1 cellular context compared by ENCODE assay signal in genomic region chr16:1984347-1985225, GRCh38.
A peak's percentile ranks its signal among the peaks of the same experiment; 100 is the strongest.
TF ChIP-seq lines count a peak whose summit lies in the region.

No MANE protein-coding gene starts in this region.

TF ChIP-seq in HepG2, 621 proteins besides CTCF, POLR2A, EP300 and RAD21 (continues in another document):
- TF ChIP-seq NAIF1 (CRISPR knock-in tag; IDR thresholded peaks at IDR 0.05; ENCODE audit: borderline replicate concordance) (no peak), ZNF616 (CRISPR knock-in tag; IDR thresholded peaks at IDR 0.05; ENCODE audit: low read depth) (0 out of 2 replicates have a peak, but pooled peaks have one; percentile 30), MTA1 (CRISPR knock-in tag; IDR thresholded peaks at IDR 0.05; ENCODE audit: borderline replicate concordance) (peak; percentile 70; the same call in 1 of the 2 replicates), ZFX (CRISPR knock-in tag; IDR thresholded peaks at IDR 0.05; ENCODE audit: low read depth) (peak; percentile 71; the same call in 1 of the 2 replicates), YEATS2 (CRISPR knock-in tag; IDR thresholded peaks at IDR 0.05; ENCODE audit: borderline replicate concordance) (0 out of 2 replicates have a peak, but pooled peaks have one; percentile 7), ASH2L (IDR thresholded peaks at IDR 0.05; ENCODE audit: insufficient read length, low read depth, low read length) (peak; percentile 89), LBX2 (CRISPR knock-in tag; IDR thresholded peaks at IDR 0.05; ENCODE audit: borderline replicate concordance) (peak; percentile 62; the same call in 1 of the 2 replicates), ZGPAT (CRISPR knock-in tag; IDR thresholded peaks at IDR 0.05) (no peak), MEIS1 (CRISPR knock-in tag; IDR thresholded peaks at IDR 0.05; ENCODE audit: borderline replicate concordance) (0 out of 2 replicates have a peak, but pooled peaks have one; percentile 64), ZBTB39 (CRISPR knock-in tag; IDR thresholded peaks at IDR 0.05) (no peak), CENPT (CRISPR knock-in tag; IDR thresholded peaks at IDR 0.05; ENCODE audit: low read depth) (no peak), HNF4A (CRISPR knock-in tag; IDR thresholded peaks at IDR 0.05) (peak; percentile 91), NONO (IDR thresholded peaks at IDR 0.05) (no peak), NONO (CRISPR knock-in tag; conservative IDR thresholded peaks at IDR 0.05) (peak; percentile 46; the same call in 1 of the 2 replicates), NCOA1 (CRISPR knock-in tag; IDR thresholded peaks at IDR 0.05) (no peak; the same call in 1 of the 2 replicates), HNRNPL (IDR thresholded peaks at IDR 0.05; ENCODE audit: low read depth, low read length) (0 out of 2 replicates have a peak, but pooled peaks have one; percentile 54), HOXA3 (CRISPR knock-in tag; IDR thresholded peaks at IDR 0.05) (peak; percentile 28), PHF8 (CRISPR knock-in tag; IDR thresholded peaks at IDR 0.05) (peak; percentile 72), ZNF235 (CRISPR knock-in tag; IDR thresholded peaks at IDR 0.05; ENCODE audit: borderline replicate concordance) (0 out of 2 replicates have a peak, but pooled peaks have one; percentile 67), MTF1 (CRISPR knock-in tag; IDR thresholded peaks at IDR 0.05) (no peak), NR2F6 (IDR thresholded peaks at IDR 0.05) (no peak), NR2F6 (CRISPR knock-in tag; IDR thresholded peaks at IDR 0.05) (0 out of 2 replicates have a peak, but pooled peaks have one; percentile 14), ERF (CRISPR knock-in tag; IDR thresholded peaks at IDR 0.05) (0 out of 2 replicates have a peak, but pooled peaks have one; percentile 7), PATZ1 (CRISPR knock-in tag; IDR thresholded peaks at IDR 0.05) (0 out of 2 replicates have a peak, but pooled peaks have one; percentile 21), TAF15 (IDR thresholded peaks at IDR 0.05; ENCODE audit: low read depth, low read length, poor library complexity, severe bottlenecking) (no peak), ZNF432 (CRISPR knock-in tag; IDR thresholded peaks at IDR 0.05; ENCODE audit: borderline replicate concordance) (no peak), PHF21A (CRISPR knock-in tag; IDR thresholded peaks at IDR 0.05) (peak; percentile 35; the same call in 1 of the 2 replicates), SALL1 (CRISPR knock-in tag; IDR thresholded peaks at IDR 0.05) (peak; percentile 36; the same call in 1 of the 2 replicates), TERF1 (CRISPR knock-in tag; IDR thresholded peaks at IDR 0.05) (no peak), POLR2G (IDR thresholded peaks at IDR 0.05; ENCODE audit: low read depth, low read length) (peak; percentile 19; the same call in 1 of the 2 replicates), FOXC1 (CRISPR knock-in tag; IDR thresholded peaks at IDR 0.05; ENCODE audit: borderline replicate concordance) (peak; percentile 54; the same call in 1 of the 2 replicates), RORA (CRISPR knock-in tag; IDR thresholded peaks at IDR 0.05) (0 out of 2 replicates have a peak, but pooled peaks have one; percentile 20), HNRNPK (IDR thresholded peaks at IDR 0.05; ENCODE audit: low read depth, low read length, poor library complexity, severe bottlenecking) (peak; percentile 10), DRAP1 (CRISPR knock-in tag; IDR thresholded peaks at IDR 0.05) (no peak), KMT2A (CRISPR knock-in tag; IDR thresholded peaks at IDR 0.05) (peak; percentile 58), MAZ (IDR thresholded peaks at IDR 0.05; ENCODE audit: borderline replicate concordance, low read depth, low read length) (no peak), MAZ (CRISPR knock-in tag; IDR thresholded peaks at IDR 0.05; ENCODE audit: low read depth) (0 out of 2 replicates have a peak, but pooled peaks have one; percentile 11), ZNF292 (CRISPR knock-in tag; IDR thresholded peaks at IDR 0.05; ENCODE audit: borderline replicate concordance, low read depth) (no peak), DMAP1 (CRISPR knock-in tag; IDR thresholded peaks at IDR 0.05) (peak; percentile 50; the same call in 1 of the 2 replicates), ETV5 (CRISPR knock-in tag; IDR thresholded peaks at IDR 0.05; ENCODE audit: borderline replicate concordance) (no peak), NCOR1 (IDR thresholded peaks at IDR 0.05; ENCODE audit: borderline replicate concordance, low read length) (peak; percentile 84), RBFOX2 (IDR thresholded peaks at IDR 0.05; ENCODE audit: low read depth, low read length) (0 out of 2 replicates have a peak, but pooled peaks have one; percentile 8), MYC (CRISPR knock-in tag; IDR thresholded peaks at IDR 0.05; ENCODE audit: borderline replicate concordance) (peak; percentile 38; the same call in 1 of the 2 replicates), TFDP1 (CRISPR knock-in tag; IDR thresholded peaks at IDR 0.05; ENCODE audit: borderline replicate concordance) (no peak), ZBTB46 (CRISPR knock-in tag; IDR thresholded peaks at IDR 0.05; ENCODE audit: borderline replicate concordance) (no peak), LCORL (IDR thresholded peaks at IDR 0.05) (no peak), LCORL (CRISPR knock-in tag; IDR thresholded peaks at IDR 0.05) (peak; percentile 54; the same call in 1 of the 2 replicates), PCBP1 (IDR thresholded peaks at IDR 0.05; ENCODE audit: borderline replicate concordance, low read depth, low read length) (0 out of 2 replicates have a peak, but pooled peaks have one; percentile 33), HMGXB4 (CRISPR knock-in tag; IDR thresholded peaks at IDR 0.05; ENCODE audit: borderline replicate concordance in 1 of 2, low read depth in 1 of 2) (0 out of 4 replicates have a peak, but pooled peaks of 1 of the 2 experiments have one; percentile 3), TP53 (CRISPR knock-in tag; conservative IDR thresholded peaks at IDR 0.05) (no peak), SALL2 (CRISPR knock-in tag; IDR thresholded peaks at IDR 0.05) (0 out of 2 replicates have a peak, but pooled peaks have one; percentile 10), ZNF839 (CRISPR knock-in tag; IDR thresholded peaks at IDR 0.05; ENCODE audit: borderline replicate concordance) (0 out of 2 replicates have a peak, but pooled peaks have one; percentile 42), TAF1 (CRISPR knock-in tag; IDR thresholded peaks at IDR 0.05) (peak; percentile 29; the same call in 1 of the 2 replicates), ZZZ3 (CRISPR knock-in tag; IDR thresholded peaks at IDR 0.05; ENCODE audit: borderline replicate concordance) (peak; percentile 53; the same call in 1 of the 2 replicates), HDAC1 (CRISPR knock-in tag; IDR thresholded peaks at IDR 0.05) (peak; percentile 79), IKZF4 (CRISPR knock-in tag; IDR thresholded peaks at IDR 0.05; ENCODE audit: borderline replicate concordance, low read depth, not compliant biosample characterization) (peak; percentile 16), ZNF350 (CRISPR knock-in tag; IDR thresholded peaks at IDR 0.05; ENCODE audit: borderline replicate concordance, low read depth) (0 out of 2 replicates have a peak, but pooled peaks have one; percentile 56), MYNN (CRISPR knock-in tag; IDR thresholded peaks at IDR 0.05; ENCODE audit: low read depth) (no peak), HNF4G (IDR thresholded peaks at IDR 0.05; ENCODE audit: borderline replicate concordance, low read depth, low read length) (peak; percentile 89), HNF4G (CRISPR knock-in tag; IDR thresholded peaks at IDR 0.05; ENCODE audit: borderline replicate concordance, low read depth) (no peak; the same call in 1 of the 2 replicates), NR2C2 (CRISPR knock-in tag; IDR thresholded peaks at IDR 0.05; ENCODE audit: borderline replicate concordance) (peak; percentile 80)
